ENCODE assay signal across 11 cellular contexts in genomic region chr14:89367449-89368120, GRCh38. TPM values are rescaled to one million over a fixed set of nuclear protein-coding genes. Genes with fewer than 3 reads are reported as not detected.
DNase-seq lines count a peak whose midpoint lies in the region; ATAC-seq and TF ChIP-seq lines count a peak whose summit lies in the region.
"Had no signal": no experiment of that assay in that cellular context is flagged by ENCODE, and none has a peak within 500 bp of the region (broad histone marks: within the 10 kb centered on the region; RNA-seq: fewer than 3 reads in every experiment).

No MANE protein-coding gene starts in this region.

- H3K4me1 ChIP-seq in DND-41 (ENCODE audit: insufficient read depth, low read length) (peaks cover 27% of the 10 kb centered on the region), hepatocyte (ENCODE audit: insufficient read depth) (peaks cover 39% of the 10 kb centered on the region), gastrocnemius medialis (peaks cover 87 to 90% of the 10 kb centered on the region in 2 donors)

- no peak for ATAC-seq in DND-41 (ENCODE audit: insufficient read depth, low read depth)
- ATAC-seq in activated naive CD4-positive, alpha-beta T cell treated with anti-CD3 and anti-CD28 coated beads, Interleukin-2, amount 50 U/mL, for 72 hours, result no peak
- peak; percentile 21 to 29 for ATAC-seq in gastrocnemius medialis

- H3K27ac Mint-ChIP-seq in activated naive CD4-positive, alpha-beta T cell treated with anti-CD3 and anti-CD28 coated beads, Interleukin-2, amount 50 U/mL, for 72 hours, result peak overlapping the region; percentile 25 to 60
- H3K27ac Mint-ChIP-seq: activated CD4-positive, alpha-beta memory T cell treated with anti-CD3 and anti-CD28 coated beads for 36 hours had no signal

- no peaks in the 10 kb centered on the region for H3K9me2 ChIP-seq in hepatocyte (replicated peaks; ENCODE audit: insufficient read depth)

- H3K9me3 ChIP-seq in DND-41 (ENCODE audit: insufficient read depth, low read length, severe bottlenecking) (no peaks in the 10 kb centered on the region), hepatocyte (ENCODE audit: low read depth) (no peaks in the 10 kb centered on the region), gastrocnemius medialis (no peaks in the 10 kb centered on the region)

- no peak overlapping the region for H3K9ac ChIP-seq in DND-41 (ENCODE audit: low read depth, low read length)

- H3K36me3 ChIP-seq in DND-41 (ENCODE audit: insufficient read depth, low read length) (peaks cover 10% of the 10 kb centered on the region; the same call in 1 of the 2 replicates), hepatocyte (replicated peaks; ENCODE audit: insufficient read depth, low read depth) (no peaks in the 10 kb centered on the region), gastrocnemius medialis (no peaks in the 10 kb centered on the region)

- peaks cover 0 to 9% of the 10 kb centered on the region in 2 donors for H3K9me3 Mint-ChIP-seq in activated naive CD4-positive, alpha-beta T cell treated with anti-CD3 and anti-CD28 coated beads, Interleukin-2, amount 50 U/mL, for 72 hours

- H3K27ac ChIP-seq in DND-41 (ENCODE audit: low read length), result 0 out of 2 replicates have a peak overlapping the region, but pooled peaks have one; percentile 24
- peak overlapping the region; percentile 72 for H3K27ac ChIP-seq in hepatocyte
- H3K27ac ChIP-seq in gastrocnemius medialis, result peak overlapping the region; percentile 74 to 82 (median 78)

- H3K4me3 ChIP-seq in DND-41 (ENCODE audit: low read depth in 1 of 2, low read length in 2 of 2) (no peak overlapping the region), hepatocyte (no peak overlapping the region), gastrocnemius medialis (peak overlapping the region; percentile 24 to 35 (median 29))

- in situ Hi-C loops in gastrocnemius medialis (cut with MboI; ENCODE audit: low sequenced_read_pairs in 4 of 4), result no loop called here

- H2AFZ ChIP-seq in DND-41 (ENCODE audit: low read depth, low read length) (no peak overlapping the region), hepatocyte (no peak overlapping the region)

- H3K36me3 Mint-ChIP-seq in activated naive CD4-positive, alpha-beta T cell treated with anti-CD3 and anti-CD28 coated beads, Interleukin-2, amount 50 U/mL, for 72 hours, result peaks cover 19 to 61% of the 10 kb centered on the region in 2 donors

- DNase-seq in DND-41 (no peak), hepatocyte (ENCODE audit: low spot score) (no peak), gastrocnemius medialis (no peak), NCI-H2196 treated with DMSO at 0.1 percent for 48 hours (lab: John Stamatoyannopoulos, UW; ENCODE audit: unreplicated experiment) (no peak), HK-2 (ENCODE audit: unreplicated experiment) (no peak), T-helper 2 cell (no peak)
- no peak for DNase-seq in activated naive CD4-positive, alpha-beta T cell treated with anti-CD3 and anti-CD28 coated beads, Interleukin-2, amount 50 U/mL, for 72 hours (ENCODE audit: low spot score in 2 of 2)
- DNase-seq in activated effector memory CD4-positive, alpha-beta T cell treated with anti-CD3 and anti-CD28 coated beads, Interleukin-2, amount 50 U/mL, for 16 hours, result no peak
- DNase-seq: activated CD4-positive, alpha-beta memory T cell treated with anti-CD3 and anti-CD28 coated beads for 36 hours; NCI-H69; stimulated activated CD4-positive, alpha-beta T cell treated with anti-CD3 and anti-CD28 coated beads, Interleukin-4, amount 100 ng/mL, for 1 hour had no signal

- TF ChIP-seq POLR2A in gastrocnemius medialis (IDR thresholded peaks at IDR 0.05), result no peak

- H3K27me3 ChIP-seq in DND-41 (ENCODE audit: insufficient read depth, low read length, poor library complexity) (no peaks in the 10 kb centered on the region), hepatocyte (no peaks in the 10 kb centered on the region), gastrocnemius medialis (no peaks in the 10 kb centered on the region)

- H3K79me2 ChIP-seq in DND-41 (ENCODE audit: insufficient read depth, low read length), result peaks cover 94% of the 10 kb centered on the region
- peaks cover 76% of the 10 kb centered on the region for H3K79me2 ChIP-seq in hepatocyte

- peaks cover 33% of the 10 kb centered on the region for H4K20me1 ChIP-seq in DND-41 (ENCODE audit: insufficient read depth, low read length)
- H4K20me1 ChIP-seq in hepatocyte (ENCODE audit: insufficient read depth, poor library complexity, severe bottlenecking), result peaks cover 3% of the 10 kb centered on the region

- WGBS in hepatocyte (ENCODE audit: low lambda C conversion rate, missing lambda C conversion rate), result 77% methylated on average over 18 of the region's 18 CpGs

- H3K4me2 ChIP-seq in DND-41 (ENCODE audit: insufficient read depth, low read length) (no peak overlapping the region), hepatocyte (no peak overlapping the region)

- TF ChIP-seq CTCF in DND-41 (IDR thresholded peaks at IDR 0.05; ENCODE audit: borderline replicate concordance, extremely low read depth, low read length, poor library complexity, severe bottlenecking) (no peak), hepatocyte (IDR thresholded peaks at IDR 0.05; ENCODE audit: poor library complexity) (no peak), gastrocnemius medialis (IDR thresholded peaks at IDR 0.05 in 4 of 5, conservative IDR thresholded peaks at IDR 0.05 in 1 of 5) (no peak)

- intact Hi-C loops in gastrocnemius medialis (cut with DNase I; ENCODE audit: low total_unique reads), result no loop called here

RNA-seq across cellular contexts. Expression of gene FOXN3, which starts 49.4 kb away (rescaled TPM):
- 100 to 1,000 TPM in 1 of 2 donors, 10 to 100 TPM in 1; 75.3 to 104 TPM for total RNA-seq in activated naive CD4-positive, alpha-beta T cell treated with anti-CD3 and anti-CD28 coated beads, Interleukin-2, amount 50 U/mL, for 72 hours
- total RNA-seq in hepatocyte (38.9 and 47.6 TPM in 2 replicates), gastrocnemius medialis (100 to 1,000 TPM in 3 of 4 donors, 10 to 100 TPM in 1; 99.6 to 172 (median 103) TPM)
- polyA plus RNA-seq in hepatocyte, result 36.7 and 42.2 TPM in 2 replicates

Comparison
In these comparisons a context has a peak if more than half of its experiments do, and no peak if none do; other contexts are left out.
1. ATAC-seq: peak in gastrocnemius medialis (2 of 2); none in DND-41 (single experiment) and activated naive CD4-positive, alpha-beta T cell treated with anti-CD3 and anti-CD28 coated beads, Interleukin-2, amount 50 U/mL, for 72 hours (0 of 2).
2. H3K27ac ChIP-seq: peak in every context shown above with its lines; median percentile 78 in gastrocnemius medialis; 72 in hepatocyte; 24 in DND-41.
3. H3K4me3 ChIP-seq: peak in gastrocnemius medialis (4 of 4); none in DND-41 (0 of 2) and hepatocyte (single experiment).